Comparison of ENCODE assay signal across 25 cellular contexts in the genomic region with DNA sequence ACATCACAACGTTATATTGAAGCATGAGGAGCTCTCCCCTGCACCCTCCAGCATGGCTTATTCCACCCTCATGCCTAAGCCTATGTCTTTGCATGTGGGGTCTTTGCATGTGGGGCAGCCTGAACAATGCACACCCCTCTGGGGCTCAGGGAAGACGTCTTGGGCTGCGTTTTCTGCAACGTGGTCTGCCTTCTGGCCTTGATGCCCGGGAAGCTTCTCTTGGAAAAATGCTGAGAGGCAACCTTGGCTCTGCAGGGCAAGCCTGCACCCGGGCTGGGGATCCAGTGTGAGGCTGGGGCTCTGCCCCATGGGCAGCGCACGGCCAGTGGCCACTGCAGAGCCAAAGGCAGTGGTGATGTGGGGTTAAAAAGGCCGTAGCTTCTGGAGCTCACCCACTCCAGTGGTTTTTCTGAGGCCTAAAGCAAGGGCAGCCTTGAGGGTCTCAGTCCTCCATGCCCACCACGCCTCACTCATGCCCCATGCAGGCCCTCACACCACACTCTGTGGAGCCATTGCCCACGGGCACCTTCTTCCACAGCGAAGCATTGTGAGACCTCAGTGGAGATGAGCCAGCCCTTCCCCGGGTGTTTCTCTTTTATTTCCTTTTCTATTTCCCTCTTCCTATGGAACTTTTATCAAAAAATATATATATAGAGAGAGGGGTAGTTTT.
"Had no signal": no experiment of that assay in that cellular context is flagged by ENCODE, and none has a peak within 500 bp of the region (broad histone marks: within the 10 kb centered on the region; RNA-seq: fewer than 3 reads in every experiment).

No MANE protein-coding gene starts in this region.

- H3K4me2 ChIP-seq: SK-N-SH had no signal

- H3K9me3 ChIP-seq: Peyer's patch, SJSA1, SK-N-SH had no signal

- H3K27me3 ChIP-seq: Peyer's patch, SJSA1 had no signal

- H3K27ac ChIP-seq: Peyer's patch, SJSA1 had no signal

- H3K4me1 ChIP-seq: Peyer's patch, SJSA1 had no signal

- H3K4me3 ChIP-seq: K562, Peyer's patch, SJSA1 had no signal

- H3K36me3 ChIP-seq: Peyer's patch, SJSA1 had no signal

- H3K9ac ChIP-seq: SK-N-SH had no signal

- DNase-seq: activated CD4-positive, alpha-beta memory T cell treated with anti-CD3 and anti-CD28 coated beads for 36 hours; activated CD4-positive, alpha-beta T cell treated with anti-CD3 and anti-CD28 coated beads, Interleukin-2, amount 50 U/mL, for 1 hour; activated CD8-positive, alpha-beta memory T cell treated with anti-CD3 and anti-CD28 coated beads, Interleukin-2, amount 50 U/mL, for 4 hours; activated effector memory CD4-positive, alpha-beta T cell treated with Interleukin-2 at 50 U/mL for 16 hours; activated naive CD4-positive, alpha-beta T cell treated with anti-CD3 and anti-CD28 coated beads, Interleukin-2, amount 10 ng/mL, durations not matched to agents 7 days and 5 days; activated naive CD8-positive, alpha-beta T cell treated with anti-CD3 and anti-CD28 coated beads, Interleukin-2, amount 50 U/mL, for 24 hours; activated T-cell treated with anti-CD3 and anti-CD28 coated beads for 4 hours; activated T-cell treated with anti-CD3 and anti-CD28 coated beads, Interleukin-2, amount 50 U/mL, for 4 hours; anterior cingulate cortex; NCI-H1092 treated with DMSO at 0.1 percent for 48 hours; NCI-H1417 treated with DMSO at 0.1 percent for 48 hours; NCI-H1694; NCI-H1930; NCI-H2081 treated with DMSO at 0.1 percent for 48 hours; NCI-H226; NCI-H446 treated with DMSO at 0.1 percent for 48 hours; NCI-H69; NK-92 treated with Interleukin-12 subunit alpha and Interleukin-12 subunit beta, amount 100 ng/mL, for 24 hours; PC-3; RPMI8226; SHP77 treated with DMSO at 0.1 percent for 48 hours; SK-N-SH had no signal
